1 cellular context compared by ENCODE assay signal in the genomic region with DNA sequence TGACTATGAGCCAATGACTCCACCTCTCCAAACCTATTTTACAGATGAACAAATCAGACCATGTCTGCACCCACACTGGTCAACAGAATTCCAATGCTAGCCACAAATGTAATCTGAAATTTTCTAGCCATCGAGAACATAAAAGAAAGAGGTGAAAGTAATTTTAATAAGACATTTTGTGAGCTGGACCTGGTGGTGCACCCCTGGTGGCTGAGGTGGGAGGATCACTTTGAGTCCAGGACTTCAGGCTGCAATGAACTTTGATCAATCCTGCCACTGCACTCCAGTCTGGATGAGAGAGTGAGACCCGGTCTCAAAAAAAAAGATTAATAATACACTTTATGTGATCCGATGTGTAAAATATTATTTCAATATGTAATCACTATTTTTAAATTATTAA.
TF ChIP-seq lines count a peak whose summit lies in the region.

No MANE protein-coding gene starts in this region.

TF ChIP-seq in GM12878, 131 proteins besides CTCF, POLR2A, EP300 and RAD21:
- TF ChIP-seq, protein P1, sequence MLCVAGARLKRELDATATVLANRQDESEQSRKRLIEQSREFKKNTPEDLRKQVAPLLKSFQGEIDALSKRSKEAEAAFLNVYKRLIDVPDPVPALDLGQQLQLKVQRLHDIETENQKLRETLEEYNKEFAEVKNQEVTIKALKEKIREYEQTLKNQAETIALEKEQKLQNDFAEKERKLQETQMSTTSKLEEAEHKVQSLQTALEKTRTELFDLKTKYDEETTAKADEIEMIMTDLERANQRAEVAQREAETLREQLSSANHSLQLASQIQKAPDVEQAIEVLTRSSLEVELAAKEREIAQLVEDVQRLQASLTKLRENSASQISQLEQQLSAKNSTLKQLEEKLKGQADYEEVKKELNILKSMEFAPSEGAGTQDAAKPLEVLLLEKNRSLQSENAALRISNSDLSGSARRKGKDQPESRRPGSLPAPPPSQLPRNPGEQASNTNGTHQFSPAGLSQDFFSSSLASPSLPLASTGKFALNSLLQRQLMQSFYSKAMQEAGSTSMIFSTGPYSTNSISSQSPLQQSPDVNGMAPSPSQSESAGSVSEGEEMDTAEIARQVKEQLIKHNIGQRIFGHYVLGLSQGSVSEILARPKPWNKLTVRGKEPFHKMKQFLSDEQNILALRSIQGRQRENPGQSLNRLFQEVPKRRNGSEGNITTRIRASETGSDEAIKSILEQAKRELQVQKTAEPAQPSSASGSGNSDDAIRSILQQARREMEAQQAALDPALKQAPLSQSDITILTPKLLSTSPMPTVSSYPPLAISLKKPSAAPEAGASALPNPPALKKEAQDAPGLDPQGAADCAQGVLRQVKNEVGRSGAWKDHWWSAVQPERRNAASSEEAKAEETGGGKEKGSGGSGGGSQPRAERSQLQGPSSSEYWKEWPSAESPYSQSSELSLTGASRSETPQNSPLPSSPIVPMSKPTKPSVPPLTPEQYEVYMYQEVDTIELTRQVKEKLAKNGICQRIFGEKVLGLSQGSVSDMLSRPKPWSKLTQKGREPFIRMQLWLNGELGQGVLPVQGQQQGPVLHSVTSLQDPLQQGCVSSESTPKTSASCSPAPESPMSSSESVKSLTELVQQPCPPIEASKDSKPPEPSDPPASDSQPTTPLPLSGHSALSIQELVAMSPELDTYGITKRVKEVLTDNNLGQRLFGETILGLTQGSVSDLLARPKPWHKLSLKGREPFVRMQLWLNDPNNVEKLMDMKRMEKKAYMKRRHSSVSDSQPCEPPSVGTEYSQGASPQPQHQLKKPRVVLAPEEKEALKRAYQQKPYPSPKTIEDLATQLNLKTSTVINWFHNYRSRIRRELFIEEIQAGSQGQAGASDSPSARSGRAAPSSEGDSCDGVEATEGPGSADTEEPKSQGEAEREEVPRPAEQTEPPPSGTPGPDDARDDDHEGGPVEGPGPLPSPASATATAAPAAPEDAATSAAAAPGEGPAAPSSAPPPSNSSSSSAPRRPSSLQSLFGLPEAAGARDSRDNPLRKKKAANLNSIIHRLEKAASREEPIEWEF (IDR thresholded peaks at IDR 0.05; ENCODE audit: insufficient replicate concordance, low read depth, low read length), result no peak
- no peak for TF ChIP-seq SUPT20H (IDR thresholded peaks at IDR 0.05; ENCODE audit: borderline replicate concordance, control insufficient read depth, low read depth, low read length)
- no peak for TF ChIP-seq KLF5 (IDR thresholded peaks at IDR 0.05; ENCODE audit: partially characterized antibody)
- TF ChIP-seq, protein P2, sequence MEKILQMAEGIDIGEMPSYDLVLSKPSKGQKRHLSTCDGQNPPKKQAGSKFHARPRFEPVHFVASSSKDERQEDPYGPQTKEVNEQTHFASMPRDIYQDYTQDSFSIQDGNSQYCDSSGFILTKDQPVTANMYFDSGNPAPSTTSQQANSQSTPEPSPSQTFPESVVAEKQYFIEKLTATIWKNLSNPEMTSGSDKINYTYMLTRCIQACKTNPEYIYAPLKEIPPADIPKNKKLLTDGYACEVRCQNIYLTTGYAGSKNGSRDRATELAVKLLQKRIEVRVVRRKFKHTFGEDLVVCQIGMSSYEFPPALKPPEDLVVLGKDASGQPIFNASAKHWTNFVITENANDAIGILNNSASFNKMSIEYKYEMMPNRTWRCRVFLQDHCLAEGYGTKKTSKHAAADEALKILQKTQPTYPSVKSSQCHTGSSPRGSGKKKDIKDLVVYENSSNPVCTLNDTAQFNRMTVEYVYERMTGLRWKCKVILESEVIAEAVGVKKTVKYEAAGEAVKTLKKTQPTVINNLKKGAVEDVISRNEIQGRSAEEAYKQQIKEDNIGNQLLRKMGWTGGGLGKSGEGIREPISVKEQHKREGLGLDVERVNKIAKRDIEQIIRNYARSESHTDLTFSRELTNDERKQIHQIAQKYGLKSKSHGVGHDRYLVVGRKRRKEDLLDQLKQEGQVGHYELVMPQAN (conservative IDR thresholded peaks at IDR 0.05), result no peak
- TF ChIP-seq STAT1 (conservative IDR thresholded peaks at IDR 0.05), result no peak
- no peak for TF ChIP-seq CREB1 (IDR thresholded peaks at IDR 0.05; ENCODE audit: low read depth)
- no peak for TF ChIP-seq FOXK2 (IDR thresholded peaks at IDR 0.05)
- no peak for TF ChIP-seq ZBED1 (IDR thresholded peaks at IDR 0.05; ENCODE audit: borderline replicate concordance)
- no peak for TF ChIP-seq POLR2AphosphoS2 (IDR thresholded peaks at IDR 0.05; ENCODE audit: low read depth, low read length)
- TF ChIP-seq GATAD2B (conservative IDR thresholded peaks at IDR 0.05; ENCODE audit: low read depth), result no peak
- TF ChIP-seq, protein P3, sequence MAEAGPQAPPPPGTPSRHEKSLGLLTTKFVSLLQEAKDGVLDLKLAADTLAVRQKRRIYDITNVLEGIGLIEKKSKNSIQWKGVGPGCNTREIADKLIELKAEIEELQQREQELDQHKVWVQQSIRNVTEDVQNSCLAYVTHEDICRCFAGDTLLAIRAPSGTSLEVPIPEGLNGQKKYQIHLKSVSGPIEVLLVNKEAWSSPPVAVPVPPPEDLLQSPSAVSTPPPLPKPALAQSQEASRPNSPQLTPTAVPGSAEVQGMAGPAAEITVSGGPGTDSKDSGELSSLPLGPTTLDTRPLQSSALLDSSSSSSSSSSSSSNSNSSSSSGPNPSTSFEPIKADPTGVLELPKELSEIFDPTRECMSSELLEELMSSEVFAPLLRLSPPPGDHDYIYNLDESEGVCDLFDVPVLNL (IDR thresholded peaks at IDR 0.05; ENCODE audit: low read depth, low read length), result no peak
- TF ChIP-seq RB1 (IDR thresholded peaks at IDR 0.05; ENCODE audit: borderline replicate concordance), result no peak
- TF ChIP-seq NBN (IDR thresholded peaks at IDR 0.05), result no peak
- no peak for TF ChIP-seq CHD2 (IDR thresholded peaks at IDR 0.05; ENCODE audit: borderline replicate concordance, low read depth, low read length)
- no peak for TF ChIP-seq ZNF622 (IDR thresholded peaks at IDR 0.05)
